Comparison of ENCODE assay signal across 1 cellular context in genomic region chr1:20788489-20788795, GRCh38.
TF ChIP-seq lines count a peak whose summit lies in the region.

No MANE protein-coding gene starts in this region.

TF ChIP-seq in endothelial cell of umbilical vein, 7 proteins besides CTCF, POLR2A, EP300 and RAD21:
- TF ChIP-seq EZH2 (IDR thresholded peaks at IDR 0.05; ENCODE audit: borderline replicate concordance, low read depth, low read length, severe bottlenecking): no peak
- no peak for TF ChIP-seq MYC (IDR thresholded peaks at IDR 0.05; ENCODE audit: low read depth, low read length)
- no peak for TF ChIP-seq POLR2AphosphoS5 (IDR thresholded peaks at IDR 0.05; ENCODE audit: insufficient read depth, low read depth, low read length)
- no peak for TF ChIP-seq GATA2 (IDR thresholded peaks at IDR 0.05; ENCODE audit: insufficient read depth, insufficient read length, low read depth, low read length)
- no peak for TF ChIP-seq JUN (IDR thresholded peaks at IDR 0.05; ENCODE audit: borderline replicate concordance, insufficient read depth, insufficient read length, low read depth)
- TF ChIP-seq, protein P1, sequence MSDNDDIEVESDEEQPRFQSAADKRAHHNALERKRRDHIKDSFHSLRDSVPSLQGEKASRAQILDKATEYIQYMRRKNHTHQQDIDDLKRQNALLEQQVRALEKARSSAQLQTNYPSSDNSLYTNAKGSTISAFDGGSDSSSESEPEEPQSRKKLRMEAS (IDR thresholded peaks at IDR 0.05; ENCODE audit: insufficient read depth, insufficient read length): no peak
- no peak for TF ChIP-seq FOS (IDR thresholded peaks at IDR 0.05; ENCODE audit: borderline replicate concordance, insufficient read depth, low read length)
TF ChIP-seq in endothelial cell of umbilical vein: peak in this region for 0.
